Comparison of ENCODE assay signal across 1 cellular context in the genomic region with DNA sequence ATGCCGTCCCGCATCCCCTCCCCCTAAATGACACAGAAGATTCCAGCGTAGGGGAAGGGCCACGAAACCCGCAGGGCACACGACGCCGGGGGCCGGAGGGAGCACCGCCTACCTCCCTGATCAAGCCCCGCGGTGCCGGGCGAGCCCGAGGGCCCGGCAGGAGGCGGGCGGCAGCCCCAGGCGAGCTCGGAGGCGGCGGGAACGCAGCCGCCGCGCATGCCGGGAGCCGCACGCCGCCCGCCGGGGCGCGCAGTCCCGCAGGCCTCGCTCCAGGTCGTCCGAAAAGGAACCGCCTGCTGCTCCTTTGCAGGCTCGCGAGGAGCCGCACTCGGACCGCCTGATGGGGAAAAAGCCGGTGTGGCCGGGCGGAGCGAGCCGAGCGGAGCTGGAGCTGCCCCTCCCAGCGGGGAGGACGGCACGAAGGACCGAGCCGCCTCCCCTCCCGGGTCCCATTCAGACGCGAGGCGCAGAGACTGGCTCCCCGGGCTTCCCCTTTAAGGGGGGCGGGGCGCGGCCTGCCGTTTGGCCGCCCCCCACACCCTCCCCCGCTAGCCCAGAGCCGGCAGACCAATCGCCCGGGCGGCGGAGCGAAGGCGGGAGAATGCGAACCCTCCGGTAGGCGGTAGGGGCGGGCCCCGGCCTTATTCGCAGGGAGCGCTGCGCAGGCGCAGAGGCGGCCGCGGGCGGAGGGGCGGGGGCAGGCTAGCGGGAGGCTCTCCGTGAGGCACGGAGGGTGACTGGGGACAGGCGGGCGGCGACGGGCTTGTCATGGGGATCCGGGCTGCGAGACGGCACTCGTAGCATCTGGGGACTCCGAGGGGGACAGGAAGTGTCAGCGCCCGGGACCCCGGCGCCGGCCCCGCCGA.
A peak's percentile ranks its signal among the peaks of the same experiment; 100 is the strongest.
TF ChIP-seq lines count a peak whose summit lies in the region.

No MANE protein-coding gene starts in this region.

TF ChIP-seq in HepG2, 621 proteins besides CTCF, POLR2A, EP300 and RAD21 (continued from another document and continues in another):
- TF ChIP-seq NBN (conservative IDR thresholded peaks at IDR 0.05) (no peak), SETDB1 (CRISPR knock-in tag; IDR thresholded peaks at IDR 0.05; ENCODE audit: borderline replicate concordance) (no peak), ZNF350 (CRISPR knock-in tag; IDR thresholded peaks at IDR 0.05; ENCODE audit: borderline replicate concordance, low read depth) (peak; percentile 28; the same call in 1 of the 2 replicates), KDM4B (CRISPR knock-in tag; IDR thresholded peaks at IDR 0.05) (no peak), GPBP1L1 (CRISPR knock-in tag; IDR thresholded peaks at IDR 0.05) (no peak), KLF6 (CRISPR knock-in tag; IDR thresholded peaks at IDR 0.05) (0 out of 2 replicates have a peak, but pooled peaks have one; percentile 24), ZBTB1 (CRISPR knock-in tag; IDR thresholded peaks at IDR 0.05; ENCODE audit: borderline replicate concordance) (no peak), ZNF782 (CRISPR knock-in tag; IDR thresholded peaks at IDR 0.05; ENCODE audit: borderline replicate concordance) (0 out of 2 replicates have a peak, but pooled peaks have one; percentile 61), ZNF296 (CRISPR knock-in tag; conservative IDR thresholded peaks at IDR 0.05) (no peak), ZNF280B (CRISPR knock-in tag; IDR thresholded peaks at IDR 0.05; ENCODE audit: borderline replicate concordance) (no peak; the same call in 1 of the 2 replicates), MZF1 (CRISPR knock-in tag; IDR thresholded peaks at IDR 0.05; ENCODE audit: borderline replicate concordance) (no peak), SCMH1 (CRISPR knock-in tag; IDR thresholded peaks at IDR 0.05; ENCODE audit: borderline replicate concordance) (no peak), ZNF644 (CRISPR knock-in tag; IDR thresholded peaks at IDR 0.05; ENCODE audit: low read depth) (no peak), ASH2L (IDR thresholded peaks at IDR 0.05; ENCODE audit: insufficient read length, low read depth, low read length) (no peak), EEA1 (CRISPR knock-in tag; IDR thresholded peaks at IDR 0.05; ENCODE audit: borderline replicate concordance) (no peak), TOE1 (CRISPR knock-in tag; IDR thresholded peaks at IDR 0.05) (no peak), HOXA9 (CRISPR knock-in tag; IDR thresholded peaks at IDR 0.05; ENCODE audit: borderline replicate concordance) (peak; percentile 96), ZBTB20 (CRISPR knock-in tag; IDR thresholded peaks at IDR 0.05; ENCODE audit: borderline replicate concordance, low read depth) (no peak; the same call in 1 of the 2 replicates), DZIP1 (CRISPR knock-in tag; IDR thresholded peaks at IDR 0.05) (no peak; the same call in 1 of the 2 replicates), ZMYM3 (CRISPR knock-in tag; IDR thresholded peaks at IDR 0.05) (no peak), CCAR2 (optimal IDR thresholded peaks at IDR 0.05; ENCODE audit: low read depth, low read length) (no peak), ZSCAN12 (CRISPR knock-in tag; IDR thresholded peaks at IDR 0.05) (no peak), ZNF788 (CRISPR knock-in tag; IDR thresholded peaks at IDR 0.05; ENCODE audit: borderline replicate concordance) (peak; percentile 63; the same call in 1 of the 2 replicates), SAP130 (CRISPR knock-in tag; IDR thresholded peaks at IDR 0.05; ENCODE audit: low read depth) (peak; percentile 65; the same call in 1 of the 2 replicates), ZGPAT (CRISPR knock-in tag; IDR thresholded peaks at IDR 0.05) (peak; percentile 89), EZH2 (conservative IDR thresholded peaks at IDR 0.05; ENCODE audit: low read depth, low read length) (no peak), ZNF354B (CRISPR knock-in tag; IDR thresholded peaks at IDR 0.05) (no peak)
- TF ChIP-seq, protein P1, sequence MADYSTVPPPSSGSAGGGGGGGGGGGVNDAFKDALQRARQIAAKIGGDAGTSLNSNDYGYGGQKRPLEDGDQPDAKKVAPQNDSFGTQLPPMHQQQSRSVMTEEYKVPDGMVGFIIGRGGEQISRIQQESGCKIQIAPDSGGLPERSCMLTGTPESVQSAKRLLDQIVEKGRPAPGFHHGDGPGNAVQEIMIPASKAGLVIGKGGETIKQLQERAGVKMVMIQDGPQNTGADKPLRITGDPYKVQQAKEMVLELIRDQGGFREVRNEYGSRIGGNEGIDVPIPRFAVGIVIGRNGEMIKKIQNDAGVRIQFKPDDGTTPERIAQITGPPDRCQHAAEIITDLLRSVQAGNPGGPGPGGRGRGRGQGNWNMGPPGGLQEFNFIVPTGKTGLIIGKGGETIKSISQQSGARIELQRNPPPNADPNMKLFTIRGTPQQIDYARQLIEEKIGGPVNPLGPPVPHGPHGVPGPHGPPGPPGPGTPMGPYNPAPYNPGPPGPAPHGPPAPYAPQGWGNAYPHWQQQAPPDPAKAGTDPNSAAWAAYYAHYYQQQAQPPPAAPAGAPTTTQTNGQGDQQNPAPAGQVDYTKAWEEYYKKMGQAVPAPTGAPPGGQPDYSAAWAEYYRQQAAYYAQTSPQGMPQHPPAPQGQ (CRISPR knock-in tag; IDR thresholded peaks at IDR 0.05; ENCODE audit: borderline replicate concordance) = no peak
- TF ChIP-seq, protein P2, sequence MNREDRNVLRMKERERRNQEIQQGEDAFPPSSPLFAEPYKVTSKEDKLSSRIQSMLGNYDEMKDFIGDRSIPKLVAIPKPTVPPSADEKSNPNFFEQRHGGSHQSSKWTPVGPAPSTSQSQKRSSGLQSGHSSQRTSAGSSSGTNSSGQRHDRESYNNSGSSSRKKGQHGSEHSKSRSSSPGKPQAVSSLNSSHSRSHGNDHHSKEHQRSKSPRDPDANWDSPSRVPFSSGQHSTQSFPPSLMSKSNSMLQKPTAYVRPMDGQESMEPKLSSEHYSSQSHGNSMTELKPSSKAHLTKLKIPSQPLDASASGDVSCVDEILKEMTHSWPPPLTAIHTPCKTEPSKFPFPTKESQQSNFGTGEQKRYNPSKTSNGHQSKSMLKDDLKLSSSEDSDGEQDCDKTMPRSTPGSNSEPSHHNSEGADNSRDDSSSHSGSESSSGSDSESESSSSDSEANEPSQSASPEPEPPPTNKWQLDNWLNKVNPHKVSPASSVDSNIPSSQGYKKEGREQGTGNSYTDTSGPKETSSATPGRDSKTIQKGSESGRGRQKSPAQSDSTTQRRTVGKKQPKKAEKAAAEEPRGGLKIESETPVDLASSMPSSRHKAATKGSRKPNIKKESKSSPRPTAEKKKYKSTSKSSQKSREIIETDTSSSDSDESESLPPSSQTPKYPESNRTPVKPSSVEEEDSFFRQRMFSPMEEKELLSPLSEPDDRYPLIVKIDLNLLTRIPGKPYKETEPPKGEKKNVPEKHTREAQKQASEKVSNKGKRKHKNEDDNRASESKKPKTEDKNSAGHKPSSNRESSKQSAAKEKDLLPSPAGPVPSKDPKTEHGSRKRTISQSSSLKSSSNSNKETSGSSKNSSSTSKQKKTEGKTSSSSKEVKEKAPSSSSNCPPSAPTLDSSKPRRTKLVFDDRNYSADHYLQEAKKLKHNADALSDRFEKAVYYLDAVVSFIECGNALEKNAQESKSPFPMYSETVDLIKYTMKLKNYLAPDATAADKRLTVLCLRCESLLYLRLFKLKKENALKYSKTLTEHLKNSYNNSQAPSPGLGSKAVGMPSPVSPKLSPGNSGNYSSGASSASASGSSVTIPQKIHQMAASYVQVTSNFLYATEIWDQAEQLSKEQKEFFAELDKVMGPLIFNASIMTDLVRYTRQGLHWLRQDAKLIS (CRISPR knock-in tag; IDR thresholded peaks at IDR 0.05) = no peak
- TF ChIP-seq, protein P3, sequence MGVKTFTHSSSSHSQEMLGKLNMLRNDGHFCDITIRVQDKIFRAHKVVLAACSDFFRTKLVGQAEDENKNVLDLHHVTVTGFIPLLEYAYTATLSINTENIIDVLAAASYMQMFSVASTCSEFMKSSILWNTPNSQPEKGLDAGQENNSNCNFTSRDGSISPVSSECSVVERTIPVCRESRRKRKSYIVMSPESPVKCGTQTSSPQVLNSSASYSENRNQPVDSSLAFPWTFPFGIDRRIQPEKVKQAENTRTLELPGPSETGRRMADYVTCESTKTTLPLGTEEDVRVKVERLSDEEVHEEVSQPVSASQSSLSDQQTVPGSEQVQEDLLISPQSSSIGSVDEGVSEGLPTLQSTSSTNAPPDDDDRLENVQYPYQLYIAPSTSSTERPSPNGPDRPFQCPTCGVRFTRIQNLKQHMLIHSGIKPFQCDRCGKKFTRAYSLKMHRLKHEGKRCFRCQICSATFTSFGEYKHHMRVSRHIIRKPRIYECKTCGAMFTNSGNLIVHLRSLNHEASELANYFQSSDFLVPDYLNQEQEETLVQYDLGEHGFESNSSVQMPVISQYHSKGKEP (CRISPR knock-in tag; IDR thresholded peaks at IDR 0.05) = no peak
- TF ChIP-seq, protein P4, sequence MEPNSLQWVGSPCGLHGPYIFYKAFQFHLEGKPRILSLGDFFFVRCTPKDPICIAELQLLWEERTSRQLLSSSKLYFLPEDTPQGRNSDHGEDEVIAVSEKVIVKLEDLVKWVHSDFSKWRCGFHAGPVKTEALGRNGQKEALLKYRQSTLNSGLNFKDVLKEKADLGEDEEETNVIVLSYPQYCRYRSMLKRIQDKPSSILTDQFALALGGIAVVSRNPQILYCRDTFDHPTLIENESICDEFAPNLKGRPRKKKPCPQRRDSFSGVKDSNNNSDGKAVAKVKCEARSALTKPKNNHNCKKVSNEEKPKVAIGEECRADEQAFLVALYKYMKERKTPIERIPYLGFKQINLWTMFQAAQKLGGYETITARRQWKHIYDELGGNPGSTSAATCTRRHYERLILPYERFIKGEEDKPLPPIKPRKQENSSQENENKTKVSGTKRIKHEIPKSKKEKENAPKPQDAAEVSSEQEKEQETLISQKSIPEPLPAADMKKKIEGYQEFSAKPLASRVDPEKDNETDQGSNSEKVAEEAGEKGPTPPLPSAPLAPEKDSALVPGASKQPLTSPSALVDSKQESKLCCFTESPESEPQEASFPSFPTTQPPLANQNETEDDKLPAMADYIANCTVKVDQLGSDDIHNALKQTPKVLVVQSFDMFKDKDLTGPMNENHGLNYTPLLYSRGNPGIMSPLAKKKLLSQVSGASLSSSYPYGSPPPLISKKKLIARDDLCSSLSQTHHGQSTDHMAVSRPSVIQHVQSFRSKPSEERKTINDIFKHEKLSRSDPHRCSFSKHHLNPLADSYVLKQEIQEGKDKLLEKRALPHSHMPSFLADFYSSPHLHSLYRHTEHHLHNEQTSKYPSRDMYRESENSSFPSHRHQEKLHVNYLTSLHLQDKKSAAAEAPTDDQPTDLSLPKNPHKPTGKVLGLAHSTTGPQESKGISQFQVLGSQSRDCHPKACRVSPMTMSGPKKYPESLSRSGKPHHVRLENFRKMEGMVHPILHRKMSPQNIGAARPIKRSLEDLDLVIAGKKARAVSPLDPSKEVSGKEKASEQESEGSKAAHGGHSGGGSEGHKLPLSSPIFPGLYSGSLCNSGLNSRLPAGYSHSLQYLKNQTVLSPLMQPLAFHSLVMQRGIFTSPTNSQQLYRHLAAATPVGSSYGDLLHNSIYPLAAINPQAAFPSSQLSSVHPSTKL (CRISPR knock-in tag; IDR thresholded peaks at IDR 0.05) = no peak; the same call in none of the 2 replicates
- TF ChIP-seq, protein P5, sequence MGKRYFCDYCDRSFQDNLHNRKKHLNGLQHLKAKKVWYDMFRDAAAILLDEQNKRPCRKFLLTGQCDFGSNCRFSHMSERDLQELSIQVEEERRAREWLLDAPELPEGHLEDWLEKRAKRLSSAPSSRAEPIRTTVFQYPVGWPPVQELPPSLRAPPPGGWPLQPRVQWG (CRISPR knock-in tag; IDR thresholded peaks at IDR 0.05; ENCODE audit: borderline replicate concordance, low read depth) = no peak
